In genomic region chr9:2814106-2814505, GRCh38 we compare ENCODE assay signal across 1 cellular context.
TF ChIP-seq lines count a peak whose summit lies in the region.

No MANE protein-coding gene starts in this region.

TF ChIP-seq in K562, 482 proteins besides CTCF, POLR2A, EP300 and RAD21:
- peak; percentile 67 for TF ChIP-seq NFIC (IDR thresholded peaks at IDR 0.05)
